In the genomic region with DNA sequence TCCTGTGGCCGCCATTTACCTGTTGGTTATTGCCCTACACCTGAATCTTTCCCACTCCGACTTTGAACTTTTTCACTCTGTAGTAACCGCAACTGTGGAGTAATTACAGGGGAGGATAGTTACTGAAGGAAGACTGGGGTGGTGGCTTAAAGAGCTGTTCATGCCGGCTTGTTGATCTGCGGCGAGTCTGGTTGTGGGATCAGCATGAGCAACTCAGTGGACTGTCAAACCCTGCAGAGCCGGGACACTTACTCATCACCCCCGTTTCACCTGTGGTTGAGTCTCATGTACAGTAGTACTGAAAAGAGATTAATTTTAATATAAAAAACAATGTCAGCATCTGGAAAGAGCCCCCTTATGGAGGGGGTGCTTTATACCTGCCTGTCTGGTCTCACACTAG, we compare ENCODE assay signal across 15 cellular contexts. TPM values are rescaled to one million over a fixed set of nuclear protein-coding genes. Genes with fewer than 3 reads are reported as not detected.
DNase-seq lines count a peak whose midpoint lies in the region; ATAC-seq and TF ChIP-seq lines count a peak whose summit lies in the region.
"Had no signal": no experiment of that assay in that cellular context is flagged by ENCODE, and none has a peak within 500 bp of the region (broad histone marks: within the 10 kb centered on the region; RNA-seq: fewer than 3 reads in every experiment).

No MANE protein-coding gene starts in this region.

- RAD21 ChIA-PET in HCT116 (lab: Charles Lee; ENCODE audit: low non-redundant PET in 1 of 2, low total read pairs in 2 of 2, uncharacterized antibody in 2 of 2, unreplicated experiment in 2 of 2), result no interaction called here

- no peaks in the 10 kb centered on the region for H3K9me2 ChIP-seq in HCT116 (ENCODE audit: insufficient read depth)

- peak overlapping the region in 2 of 10 experiments; percentile 4 to 88; a peak in 1 of 20 replicates for H3K4me3 ChIP-seq in BLaER1 treated with 17β-estradiol and CSF1 and Interleukin-3, amounts not matched to agents 10 nM and 100 nM
- H3K4me3 ChIP-seq in HCT116 (replicated peaks in 1 of 2; ENCODE audit: low read depth in 1 of 2, low read length in 2 of 2), result no peak overlapping the region

- H3K27ac Mint-ChIP-seq in activated naive CD8-positive, alpha-beta T cell treated with anti-CD3 and anti-CD28 coated beads, Interleukin-2, amount 50 U/mL, for 24 hours, result no peak overlapping the region
- peak overlapping the region in 5 of 6 donors; percentile 32 to 90 (median 54) for H3K27ac Mint-ChIP-seq in naive B cell
- no peak overlapping the region for H3K27ac Mint-ChIP-seq in stimulated activated naive B cell treated with anti-CD40 and anti-IgM and Interleukin-4, amounts not matched to agents 10 μg/mL and 1 μg/mL and 100 μg/mL, for 72 hours
- H3K27ac Mint-ChIP-seq: activated CD4-positive, alpha-beta T cell treated with anti-CD3 and anti-CD28 coated beads, Interleukin-2, amount 10 ng/mL, durations not matched to agents 7 days and 5 days had no signal

- CTCF ChIA-PET in HCT116 (lab: Charles Lee), result no interaction called here

- POLR2A ChIA-PET in HCT116 (lab: Charles Lee), result interaction anchor here (1.0 kb wide), 1 partner anchor 11 kb away, joined by 3 read pairs; no protein-coding TSS in a partner anchor

- H3K9me3 Mint-ChIP-seq in activated naive CD8-positive, alpha-beta T cell treated with anti-CD3 and anti-CD28 coated beads, Interleukin-2, amount 50 U/mL, for 24 hours, result no peaks in the 10 kb centered on the region
- H3K9me3 Mint-ChIP-seq in naive B cell, result no peaks in the 10 kb centered on the region
- no peaks in the 10 kb centered on the region for H3K9me3 Mint-ChIP-seq in stimulated activated naive B cell treated with anti-CD40 and anti-IgM and Interleukin-4, amounts not matched to agents 10 μg/mL and 1 μg/mL and 100 μg/mL, for 72 hours

- no TSS peak for BruUV-seq in HCT116 (replicated peaks; lab: Mats Ljungman, UMichigan)

- no peaks in the 10 kb centered on the region for H3K27me3 Mint-ChIP-seq in activated naive CD8-positive, alpha-beta T cell treated with anti-CD3 and anti-CD28 coated beads, Interleukin-2, amount 50 U/mL, for 24 hours
- H3K27me3 Mint-ChIP-seq in naive B cell, result no peaks in the 10 kb centered on the region
- H3K27me3 Mint-ChIP-seq in stimulated activated naive B cell treated with anti-CD40 and anti-IgM and Interleukin-4, amounts not matched to agents 10 μg/mL and 1 μg/mL and 100 μg/mL, for 72 hours, result no peaks in the 10 kb centered on the region
- H3K27me3 Mint-ChIP-seq: activated CD4-positive, alpha-beta T cell treated with anti-CD3 and anti-CD28 coated beads, Interleukin-2, amount 10 ng/mL, durations not matched to agents 7 days and 5 days had no signal

- peaks cover 21 to 41% (median 27%) of the 10 kb centered on the region in 10 experiments for H3K4me1 ChIP-seq in BLaER1 treated with 17β-estradiol and CSF1 and Interleukin-3, amounts not matched to agents 10 nM and 100 nM
- peaks cover 17 to 20% of the 10 kb centered on the region in 2 experiments for H3K4me1 ChIP-seq in HCT116 (ENCODE audit: control insufficient read depth in 1 of 2, insufficient read depth in 2 of 2, low read length in 2 of 2)

- no peak for DNase-seq in HCT116 (ENCODE audit: low read depth, low spot score)
- DNase-seq in activated naive CD8-positive, alpha-beta T cell treated with anti-CD3 and anti-CD28 coated beads, Interleukin-2, amount 50 U/mL, for 24 hours, result no peak
- DNase-seq in naive B cell, result no peak
- no peak for DNase-seq in germinal center (ENCODE audit: low spot score)
- DNase-seq in stimulated activated naive B cell treated with anti-CD40 and anti-IgM and Interleukin-4, amounts not matched to agents 10 μg/mL and 1 μg/mL and 100 μg/mL, for 72 hours, result no peak
- DNase-seq in hypothalamus (lab: John Stamatoyannopoulos, UW), result no peak
- DNase-seq: activated CD4-positive, alpha-beta T cell treated with anti-CD3 and anti-CD28 coated beads, Interleukin-2, amount 10 ng/mL, durations not matched to agents 7 days and 5 days; effector CD4-positive, alpha-beta T cell; heart right ventricle; NCI-H146; posterior cingulate gyrus; stimulated activated naive CD4-positive, alpha-beta T cell treated with Interleukin-2 at 50 U/mL for 16 hours had no signal

- TF ChIP-seq RAD21 in HCT116 (IDR thresholded peaks at IDR 0.05; ENCODE audit: low read depth), result no peak

- TF ChIP-seq POLR2A in HCT116 (IDR thresholded peaks at IDR 0.05; ENCODE audit: borderline replicate concordance, extremely low read depth, insufficient read depth, insufficient read length), result no peak

- H3K4me2 ChIP-seq in BLaER1 treated with 17β-estradiol and CSF1 and Interleukin-3, amounts not matched to agents 10 nM and 100 nM, result peak overlapping the region in 9 of 11 experiments; percentile 84 to 97 (median 91); a peak in 16 of 22 replicates
- peak overlapping the region; percentile 87; the same call in 1 of the 2 replicates for H3K4me2 ChIP-seq in HCT116 (ENCODE audit: low read length)

- peaks cover 24 to 56% (median 41%) of the 10 kb centered on the region in 11 experiments for H3K36me3 ChIP-seq in BLaER1 treated with 17β-estradiol and CSF1 and Interleukin-3, amounts not matched to agents 10 nM and 100 nM
- H3K36me3 ChIP-seq in HCT116 (ENCODE audit: control insufficient read depth in 1 of 2, insufficient read depth in 2 of 2, low read length in 2 of 2), result peaks cover 5 to 28% of the 10 kb centered on the region in 2 experiments; a peak in 3 of 4 replicates

- H4K20me1 ChIP-seq in BLaER1 treated with 17β-estradiol and CSF1 and Interleukin-3, amounts not matched to agents 10 nM and 100 nM, result peaks cover 3 to 34% (median 24%) of the 10 kb centered on the region in 11 experiments; a peak in 18 of 22 replicates
- H4K20me1 ChIP-seq in HCT116 (ENCODE audit: insufficient read depth), result no peaks in the 10 kb centered on the region

- peaks cover 69% of the 10 kb centered on the region for H3K79me2 ChIP-seq in HCT116 (ENCODE audit: insufficient read depth, low read length)

- H3K36me3 Mint-ChIP-seq in activated naive CD8-positive, alpha-beta T cell treated with anti-CD3 and anti-CD28 coated beads, Interleukin-2, amount 50 U/mL, for 24 hours (ENCODE audit: low read depth), result peaks cover 30% of the 10 kb centered on the region
- H3K36me3 Mint-ChIP-seq in naive B cell, result peaks cover 0 to 10% of the 10 kb centered on the region in 2 donors
- H3K36me3 Mint-ChIP-seq in stimulated activated naive B cell treated with anti-CD40 and anti-IgM and Interleukin-4, amounts not matched to agents 10 μg/mL and 1 μg/mL and 100 μg/mL, for 72 hours, result peaks cover 20 to 26% of the 10 kb centered on the region in 2 donors

- H3K4me1 Mint-ChIP-seq in activated naive CD8-positive, alpha-beta T cell treated with anti-CD3 and anti-CD28 coated beads, Interleukin-2, amount 50 U/mL, for 24 hours, result peaks cover 46% of the 10 kb centered on the region
- peaks cover 38 to 55% (median 43%) of the 10 kb centered on the region in 3 donors for H3K4me1 Mint-ChIP-seq in naive B cell
- peaks cover 31 to 50% of the 10 kb centered on the region in 2 donors for H3K4me1 Mint-ChIP-seq in stimulated activated naive B cell treated with anti-CD40 and anti-IgM and Interleukin-4, amounts not matched to agents 10 μg/mL and 1 μg/mL and 100 μg/mL, for 72 hours

- no peak overlapping the region for H3K27ac ChIP-seq in BLaER1 treated with 17β-estradiol and CSF1 and Interleukin-3, amounts not matched to agents 10 nM and 100 nM
- H3K27ac ChIP-seq in HCT116 (ENCODE audit: low read depth, low read length), result no peak overlapping the region
- H3K27ac ChIP-seq: SJSA1 had no signal

- peaks cover 0 to 33% (median 30%) of the 10 kb centered on the region in 11 experiments; a peak in 18 of 22 replicates for H3K9me3 ChIP-seq in BLaER1 treated with 17β-estradiol and CSF1 and Interleukin-3, amounts not matched to agents 10 nM and 100 nM (replicated peaks in 1 of 11)
- H3K9me3 ChIP-seq in HCT116 (ENCODE audit: control insufficient read depth in 1 of 2, insufficient read depth in 1 of 2, low read depth in 1 of 2, low read length in 2 of 2), result peaks cover 3 to 6% of the 10 kb centered on the region in 2 experiments; a peak in 2 of 4 replicates
- H3K9me3 ChIP-seq: SJSA1 had no signal

- intact Hi-C loops in HCT116 (cut with micrococcal nuclease), result no loop called here

- ATAC-seq in HCT116 (no peak), naive B cell (ENCODE audit: low read depth in 2 of 2) (no peak), GM18868 (IDR thresholded peaks at IDR 0.05; ENCODE audit: unreplicated experiment) (no peak)
- no peak for ATAC-seq in activated naive CD8-positive, alpha-beta T cell treated with anti-CD3 and anti-CD28 coated beads, Interleukin-2, amount 50 U/mL, for 24 hours
- no peak for ATAC-seq in stimulated activated naive B cell treated with anti-CD40 and anti-IgM and Interleukin-4, amounts not matched to agents 10 μg/mL and 1 μg/mL and 100 μg/mL, for 72 hours (replicated peaks)
- ATAC-seq: heart right ventricle had no signal

- no peaks in the 10 kb centered on the region for H3K27me3 ChIP-seq in BLaER1 treated with 17β-estradiol and CSF1 and Interleukin-3, amounts not matched to agents 10 nM and 100 nM
- no peaks in the 10 kb centered on the region for H3K27me3 ChIP-seq in HCT116 (ENCODE audit: insufficient read depth, low read length)
- H3K27me3 ChIP-seq: SJSA1 had no signal

- no peak overlapping the region for H3K9ac ChIP-seq in BLaER1 treated with 17β-estradiol and CSF1 and Interleukin-3, amounts not matched to agents 10 nM and 100 nM
- H3K9ac ChIP-seq in HCT116 (ENCODE audit: low read length), result no peak overlapping the region

- H3K4me3 Mint-ChIP-seq in activated naive CD8-positive, alpha-beta T cell treated with anti-CD3 and anti-CD28 coated beads, Interleukin-2, amount 50 U/mL, for 24 hours, result peak overlapping the region; percentile 91
- H3K4me3 Mint-ChIP-seq in naive B cell, result peak overlapping the region in 6 of 8 donors; percentile 22 to 95 (median 60)
- H3K4me3 Mint-ChIP-seq in stimulated activated naive B cell treated with anti-CD40 and anti-IgM and Interleukin-4, amounts not matched to agents 10 μg/mL and 1 μg/mL and 100 μg/mL, for 72 hours, result peak overlapping the region in 1 of 2 donors; percentile 16
- H3K4me3 Mint-ChIP-seq: activated CD4-positive, alpha-beta T cell treated with anti-CD3 and anti-CD28 coated beads, Interleukin-2, amount 10 ng/mL, durations not matched to agents 7 days and 5 days had no signal

- no peak overlapping the region for H2AFZ ChIP-seq in HCT116 (ENCODE audit: low read depth, low read length, poor library complexity, severe bottlenecking)

- TF ChIP-seq CTCF in HCT116 (IDR thresholded peaks at IDR 0.05 in 2 of 3, conservative IDR thresholded peaks at IDR 0.05 in 1 of 3; ENCODE audit: borderline replicate concordance in 1 of 3, insufficient read depth in 1 of 3, low read depth in 2 of 3, low read length in 2 of 3), result no peak

TF ChIP-seq in HCT116, 20 proteins besides CTCF, POLR2A, EP300 and RAD21 (continues in another document):
- TF ChIP-seq POLR2AphosphoS5 (IDR thresholded peaks at IDR 0.05; ENCODE audit: low read depth, low read length) (no peak), ZNF274 (IDR thresholded peaks at IDR 0.05; ENCODE audit: low read depth, low read length) (no peak), JUND (IDR thresholded peaks at IDR 0.05) (no peak)

RNA-seq across cellular contexts. Expression of a gene that starts 2.1 kb away (rescaled TPM):
- total RNA-seq in HCT116 (2021; ENCODE audit: unreplicated experiment), result 43.1 TPM
- polyA plus RNA-seq in HCT116 (2012), result 37.3 and 40.8 TPM in 2 replicates
- polyA plus RNA-seq in naive B cell (ENCODE audit: low read depth in 6 of 6), result 10 to 100 TPM; 17.4 to 43.8 (median 24.2) TPM

Comparison
In these comparisons a context has a peak if more than half of its experiments do, and no peak if none do; other contexts are left out.
1. H3K27ac Mint-ChIP-seq: peak in naive B cell (5 of 6); none in activated naive CD8-positive, alpha-beta T cell treated with anti-CD3 and anti-CD28 coated beads, Interleukin-2, amount 50 U/mL, for 24 hours (single experiment) and stimulated activated naive B cell treated with anti-CD40 and anti-IgM and Interleukin-4, amounts not matched to agents 10 μg/mL and 1 μg/mL and 100 μg/mL, for 72 hours (single experiment).